In the genomic region with DNA sequence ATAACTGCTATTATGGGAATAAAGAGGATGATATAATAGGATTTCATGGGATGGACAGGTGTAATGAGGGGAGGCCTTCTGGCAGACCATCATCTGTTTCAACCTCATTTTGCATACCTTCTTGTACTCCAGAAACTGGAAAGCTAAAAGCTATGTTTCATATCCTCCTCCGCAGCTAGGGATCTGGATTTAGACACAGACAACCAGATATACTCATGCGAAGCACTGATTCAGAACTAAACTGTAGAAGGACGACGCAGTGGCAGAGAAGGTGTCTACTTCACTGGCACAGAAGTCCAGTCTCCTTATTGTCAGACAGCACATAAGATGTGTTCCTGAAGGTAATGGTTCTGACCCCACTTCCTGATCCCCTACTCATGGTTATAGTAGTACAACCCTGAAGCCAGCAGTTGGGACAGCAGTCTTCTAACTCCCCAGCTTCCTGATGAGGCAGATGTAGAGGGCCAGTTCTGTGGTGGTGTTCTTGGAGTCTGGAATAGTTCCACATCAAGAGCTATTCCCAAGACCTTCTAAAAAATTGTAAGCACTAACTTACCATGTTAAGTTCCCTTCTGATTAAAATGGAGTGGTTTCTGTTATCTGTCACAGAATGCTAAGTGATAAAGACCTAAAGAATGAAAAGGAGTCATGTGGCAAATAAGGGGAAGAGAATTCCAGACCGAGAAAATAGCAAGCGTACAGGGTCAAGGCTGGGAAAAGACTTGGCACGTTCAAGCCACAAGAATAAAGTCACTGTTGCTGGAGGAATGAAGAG, we compare ENCODE assay signal across 8 cellular contexts.
DNase-seq lines count a peak whose midpoint lies in the region; ATAC-seq and TF ChIP-seq lines count a peak whose summit lies in the region.

No MANE protein-coding gene starts in this region.

- no peak overlapping the region for H3K18ac ChIP-seq in H9 (ENCODE audit: insufficient read length, low read depth, low read length)

- H3K27ac Mint-ChIP-seq in H9: peak overlapping the region in 1 of 3 experiments; percentile 3; a peak in 3 of 7 replicates
- H3K27ac Mint-ChIP-seq in activated T-cell treated with anti-CD3 and anti-CD28 coated beads, Interleukin-2, amount 50 U/mL, for 72 hours: no peak overlapping the region

- no peaks in the 10 kb centered on the region for H3K79me1 ChIP-seq in H9 (ENCODE audit: insufficient read depth, low read depth, low read length, poor library complexity, severe bottlenecking)

- H3K9ac ChIP-seq in H9 (ENCODE audit: extremely low read depth, insufficient read length, low read length): no peak overlapping the region

- no peak overlapping the region for H4K91ac ChIP-seq in H9 (ENCODE audit: insufficient read length, low read depth, low read length)

- no CpG with 5 or more reads among the region's 7 CpGs for WGBS in H9 (ENCODE audit: extremely low coverage, insufficient read length, low lambda C conversion rate)

- H3K56ac ChIP-seq in H9 (ENCODE audit: insufficient read length, low read depth, low read length): no peak overlapping the region

- H2BK5ac ChIP-seq in H9 (ENCODE audit: insufficient read length, low read length): peak overlapping the region; percentile 35

- no peak overlapping the region for H4K8ac ChIP-seq in H9 (replicated peaks; ENCODE audit: insufficient read length, low read depth, low read length)

- H4K5ac ChIP-seq in H9 (ENCODE audit: insufficient read length, low read depth, low read length): no peak overlapping the region

- H2BK120ac ChIP-seq in H9 (ENCODE audit: low read depth, low read length, poor library complexity, severe bottlenecking): no peak overlapping the region

- no peak overlapping the region for H2BK15ac ChIP-seq in H9 (ENCODE audit: low read depth, low read length)

- H3K23ac ChIP-seq in H9 (ENCODE audit: insufficient read length, low read depth, low read length): no peak overlapping the region

- no peak overlapping the region for H3K27ac ChIP-seq in H9 (ENCODE audit: insufficient read length, low read depth, low read length)
- peak overlapping the region; percentile 60 for H3K27ac ChIP-seq in foreskin keratinocyte

- no peaks in the 10 kb centered on the region for H3K79me2 ChIP-seq in H9 (ENCODE audit: insufficient read depth, low read length)

- H3K23me2 ChIP-seq in H9 (ENCODE audit: insufficient read length, low read depth, low read length, poor library complexity, severe bottlenecking): no peaks in the 10 kb centered on the region

- no peaks in the 10 kb centered on the region for H3K9me3 ChIP-seq in H9 (ENCODE audit: control insufficient read depth, low read depth, low read length)

- no peak overlapping the region for H3T11ph ChIP-seq in H9 (ENCODE audit: low read length)

- H3K4me2 ChIP-seq in H9 (ENCODE audit: insufficient read depth, insufficient read length, low read length): no peak overlapping the region

- no peak overlapping the region for H3K4ac ChIP-seq in H9 (ENCODE audit: low read depth, low read length)

- H3K4me1 ChIP-seq in H9 (ENCODE audit: insufficient read depth, low read length) (no peaks in the 10 kb centered on the region), foreskin keratinocyte (peaks cover 38% of the 10 kb centered on the region)

- peaks cover 0 to 5% (median 3%) of the 10 kb centered on the region in 3 experiments; a peak in 3 of 7 replicates for H3K36me3 Mint-ChIP-seq in H9 (ENCODE audit: insufficient read depth in 1 of 3, low read depth in 3 of 3)
- no peaks in the 10 kb centered on the region for H3K36me3 Mint-ChIP-seq in activated T-cell treated with anti-CD3 and anti-CD28 coated beads, Interleukin-2, amount 50 U/mL, for 72 hours (ENCODE audit: insufficient read depth in 2 of 2)

- TF ChIP-seq CTCF in H9 (conservative IDR thresholded peaks at IDR 0.05): no peak
- no peak for TF ChIP-seq CTCF in foreskin keratinocyte (conservative IDR thresholded peaks at IDR 0.05)

- peak; percentile 53 for ATAC-seq in GM18517 (IDR thresholded peaks at IDR 0.05; ENCODE audit: unreplicated experiment)
- ATAC-seq in HG03565 (IDR thresholded peaks at IDR 0.05; ENCODE audit: unreplicated experiment): peak; percentile 57
- no peak for ATAC-seq in foreskin keratinocyte
- ATAC-seq in activated T-cell treated with anti-CD3 and anti-CD28 coated beads, Interleukin-2, amount 50 U/mL, for 72 hours (replicated peaks in 1 of 2): no peak

- H3K14ac ChIP-seq in H9 (ENCODE audit: insufficient read depth, low read length): no peak overlapping the region; the same call in 1 of the 2 replicates

- no peaks in the 10 kb centered on the region for H4K20me1 ChIP-seq in H9 (ENCODE audit: control insufficient read depth, insufficient read depth, insufficient read length)

- H2AK5ac ChIP-seq in H9 (ENCODE audit: insufficient read length, low read length): no peak overlapping the region

- no peak overlapping the region for H3K4me3 Mint-ChIP-seq in H9
- H3K4me3 Mint-ChIP-seq in activated T-cell treated with anti-CD3 and anti-CD28 coated beads, Interleukin-2, amount 50 U/mL, for 72 hours: no peak overlapping the region

- H3K4me1 Mint-ChIP-seq in H9: peaks cover 30 to 34% of the 10 kb centered on the region in 2 experiments
- no peaks in the 10 kb centered on the region for H3K4me1 Mint-ChIP-seq in activated T-cell treated with anti-CD3 and anti-CD28 coated beads, Interleukin-2, amount 50 U/mL, for 72 hours (ENCODE audit: low read depth)

- peaks cover 3 to 12% of the 10 kb centered on the region in 2 experiments; a peak in 4 of 5 replicates for H3K9me3 Mint-ChIP-seq in H9
- no peaks in the 10 kb centered on the region for H3K9me3 Mint-ChIP-seq in activated T-cell treated with anti-CD3 and anti-CD28 coated beads, Interleukin-2, amount 50 U/mL, for 72 hours

- H3K27me3 ChIP-seq in H9 (ENCODE audit: insufficient read depth, low read length) (no peaks in the 10 kb centered on the region), foreskin keratinocyte (no peaks in the 10 kb centered on the region)

- H2AFZ ChIP-seq in H9 (ENCODE audit: low read length): no peak overlapping the region

- no peaks in the 10 kb centered on the region for H3K27me3 Mint-ChIP-seq in H9 (ENCODE audit: low read depth)
- peaks cover 14% of the 10 kb centered on the region for H3K27me3 Mint-ChIP-seq in activated T-cell treated with anti-CD3 and anti-CD28 coated beads, Interleukin-2, amount 50 U/mL, for 72 hours (ENCODE audit: low read depth)

- no peak overlapping the region for H2BK20ac ChIP-seq in H9 (ENCODE audit: low read depth, low read length, poor library complexity, severe bottlenecking)

- H2BK12ac ChIP-seq in H9 (ENCODE audit: insufficient read length, low read depth, low read length): no peak overlapping the region

- DNase-seq in H9 (no peak), foreskin keratinocyte (no peak), germinal center (ENCODE audit: low spot score) (no peak), NCI-H1092 (lab: John Stamatoyannopoulos, UW) (no peak)
- DNase-seq in activated T-cell treated with anti-CD3 and anti-CD28 coated beads, Interleukin-2, amount 50 U/mL, for 72 hours: no peak
- DNase-seq in activated CD4-positive, CD25-positive, alpha-beta regulatory T cell treated with anti-CD3 and anti-CD28 coated beads, Interleukin-2, amount 50 U/mL, for 72 hours: no peak

Comparison
In these comparisons a context has a peak if more than half of its experiments do, and no peak if none do; other contexts are left out.
1. ATAC-seq: peak in GM18517 (single experiment) and HG03565 (single experiment); none in foreskin keratinocyte (single experiment) and activated T-cell treated with anti-CD3 and anti-CD28 coated beads, Interleukin-2, amount 50 U/mL, for 72 hours (0 of 2).